ENCODE assay signal across 8 cellular contexts in the genomic region with DNA sequence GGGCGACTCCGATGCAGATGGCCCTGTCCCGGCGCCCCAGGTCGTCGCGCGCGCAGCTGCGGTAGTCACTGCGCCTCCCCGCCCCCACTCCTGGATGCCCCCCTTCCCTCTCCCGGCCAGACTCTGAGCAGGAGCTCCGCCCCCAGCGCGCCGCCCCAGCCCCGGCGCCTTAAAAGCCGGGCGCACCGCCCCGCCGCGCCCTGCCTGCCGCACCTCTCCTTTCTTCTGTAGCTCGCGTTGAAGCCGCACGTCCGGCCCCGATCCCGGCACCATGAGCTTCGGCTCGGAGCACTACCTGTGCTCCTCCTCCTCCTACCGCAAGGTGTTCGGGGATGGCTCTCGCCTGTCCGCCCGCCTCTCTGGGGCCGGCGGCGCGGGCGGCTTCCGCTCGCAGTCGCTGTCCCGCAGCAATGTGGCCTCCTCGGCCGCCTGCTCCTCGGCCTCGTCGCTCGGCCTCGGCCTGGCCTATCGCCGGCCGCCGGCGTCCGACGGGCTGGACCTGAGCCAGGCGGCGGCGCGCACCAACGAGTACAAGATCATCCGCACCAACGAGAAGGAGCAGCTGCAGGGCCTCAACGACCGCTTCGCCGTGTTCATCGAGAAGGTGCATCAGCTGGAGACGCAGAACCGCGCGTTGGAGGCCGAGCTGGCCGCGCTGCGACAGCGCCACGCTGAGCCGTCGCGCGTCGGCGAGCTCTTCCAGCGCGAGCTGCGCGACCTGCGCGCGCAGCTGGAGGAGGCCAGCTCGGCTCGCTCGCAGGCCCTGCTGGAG. TPM values are rescaled to one million over a fixed set of nuclear protein-coding genes. Genes with fewer than 3 reads are reported as not detected.
A peak's percentile ranks its signal among the peaks of the same experiment; 100 is the strongest.
DNase-seq lines count a peak whose midpoint lies in the region; ATAC-seq and TF ChIP-seq lines count a peak whose summit lies in the region.

Gene INA (plus strand): TSS at position 198 of the 772 bp plus-strand sequence. CDS start 74 bp downstream, at position 272.

- no peak within 1 kb of the TSS for H2BK12ac ChIP-seq in trophoblast cell (ENCODE audit: low read length)

- no peaks in the 10 kb centered on the region for H3F3A ChIP-seq in MM.1S (ENCODE audit: insufficient read depth, low read length)

- DNase-seq in EH (ENCODE audit: low read depth) (peak; percentile 69), MM.1S (peak; percentile 56), activated B cell treated with CpG ODN at 0.5 μM for 24 hours (peak; percentile 15), esophagus squamous epithelium (lab: John Stamatoyannopoulos, UW) (no peak), trophoblast cell (peak; percentile 23 to 66), NOMO-1 (lab: John Stamatoyannopoulos, UW; ENCODE audit: unreplicated experiment in 2 of 2) (no peak), ureter (ENCODE audit: low spot score) (no peak)

- H3K9me3 ChIP-seq in MM.1S (replicated peaks; ENCODE audit: insufficient read depth, low read length) (no peaks in the 10 kb centered on the region), esophagus squamous epithelium (no peaks in the 10 kb centered on the region), trophoblast cell (ENCODE audit: insufficient read depth, low read depth, low read length) (peaks cover 9% of the 10 kb centered on the region)

- peak within 1 kb of the TSS; percentile 68 for H3K4me2 ChIP-seq in MM.1S (ENCODE audit: low read depth, low read length)
- peak within 1 kb of the TSS; percentile 74 for H3K4me2 ChIP-seq in trophoblast cell (ENCODE audit: low read length)

- H3K4me3 ChIP-seq in MM.1S (ENCODE audit: low read length) (peak within 1 kb of the TSS; percentile 34; the same call in 1 of the 2 replicates), esophagus squamous epithelium (peak within 1 kb of the TSS; percentile 7 to 51 (median 24)), trophoblast cell (ENCODE audit: low read depth, low read length) (peak within 1 kb of the TSS; percentile 33)

- H2AK5ac ChIP-seq in trophoblast cell (ENCODE audit: low read length), result no peak within 1 kb of the TSS

- CTCF ChIA-PET in activated B cell treated with CpG ODN at 0.5 μM for 24 hours (lab: Charles Lee), result interaction anchor here (1.4 kb wide), 1 partner anchor 13 kb away, joined by 4 read pairs; no protein-coding TSS in a partner anchor

- H4K20me1 ChIP-seq in MM.1S (ENCODE audit: insufficient read depth, low read length), result no peaks in the 10 kb centered on the region

- no peaks in the 10 kb centered on the region for H3K4me1 ChIP-seq in MM.1S (ENCODE audit: low read length)
- peaks cover 13 to 37% (median 16%) of the 10 kb centered on the region in 3 donors for H3K4me1 ChIP-seq in esophagus squamous epithelium
- peaks cover 9 to 24% of the 10 kb centered on the region in 2 experiments for H3K4me1 ChIP-seq in trophoblast cell (ENCODE audit: control insufficient read depth in 1 of 2, insufficient read depth in 2 of 2, low read length in 2 of 2)

- H4K8ac ChIP-seq in trophoblast cell (ENCODE audit: low read depth, low read length), result no peak within 1 kb of the TSS

- no peaks in the 10 kb centered on the region for H3K79me1 ChIP-seq in trophoblast cell (ENCODE audit: low read length)

- no peak within 1 kb of the TSS for H4K91ac ChIP-seq in trophoblast cell (ENCODE audit: low read depth, low read length)

- H3K4me1 Mint-ChIP-seq in activated B cell treated with CpG ODN at 0.5 μM for 24 hours, result peaks cover 8% of the 10 kb centered on the region

- H2BK120ac ChIP-seq in trophoblast cell (ENCODE audit: insufficient read depth, low read length, poor library complexity), result no peak within 1 kb of the TSS

- H4K12ac ChIP-seq in trophoblast cell (ENCODE audit: low read depth, low read length), result no peak within 1 kb of the TSS

- intact Hi-C loops in activated B cell treated with CpG ODN at 0.5 μM for 24 hours (cut with micrococcal nuclease) (no loop called here), esophagus squamous epithelium (cut with DNase I) (no loop called here)

- no peaks in the 10 kb centered on the region for H3K36me3 Mint-ChIP-seq in activated B cell treated with CpG ODN at 0.5 μM for 24 hours (ENCODE audit: low read depth)

- H3K27ac ChIP-seq in MM.1S (ENCODE audit: low read length), result no peak within 1 kb of the TSS
- H3K27ac ChIP-seq in esophagus squamous epithelium, result no peak within 1 kb of the TSS
- H3K27ac ChIP-seq in trophoblast cell (ENCODE audit: low read depth, low read length), result no peak within 1 kb of the TSS

- no peak for TF ChIP-seq CTCF in MM.1S (IDR thresholded peaks at IDR 0.05; ENCODE audit: low read length)
- TF ChIP-seq CTCF in activated B cell treated with CpG ODN at 0.5 μM for 24 hours (IDR thresholded peaks at IDR 0.05), result no peak
- no peak for TF ChIP-seq CTCF in esophagus squamous epithelium (IDR thresholded peaks at IDR 0.05)

- ATAC-seq in activated B cell treated with CpG ODN at 0.5 μM for 24 hours (ENCODE audit: low read depth) (peak; percentile 57), HG03196 (IDR thresholded peaks at IDR 0.05; ENCODE audit: unreplicated experiment) (no peak)

- no peak within 1 kb of the TSS for H3K14ac ChIP-seq in trophoblast cell (ENCODE audit: low read length)

- H3K9ac ChIP-seq in MM.1S (ENCODE audit: low read length) (no peak within 1 kb of the TSS), trophoblast cell (ENCODE audit: low read length) (no peak within 1 kb of the TSS)

- H3K27ac Mint-ChIP-seq in activated B cell treated with CpG ODN at 0.5 μM for 24 hours, result no peak within 1 kb of the TSS

- no peaks in the 10 kb centered on the region for H3K9me2 ChIP-seq in MM.1S (replicated peaks; ENCODE audit: insufficient read depth, low read length)

- H3K18ac ChIP-seq in trophoblast cell (ENCODE audit: low read length), result no peak within 1 kb of the TSS

- no peak within 1 kb of the TSS for H2BK5ac ChIP-seq in trophoblast cell (ENCODE audit: low read depth, low read length, poor library complexity)

- POLR2A ChIA-PET in activated B cell treated with CpG ODN at 0.5 μM for 24 hours (lab: Charles Lee), result no interaction called here

- H3K4ac ChIP-seq in trophoblast cell (ENCODE audit: low read depth, low read length), result no peak within 1 kb of the TSS

- H3K36me3 ChIP-seq in MM.1S (replicated peaks; ENCODE audit: insufficient read depth, low read length), result no peaks in the 10 kb centered on the region
- H3K36me3 ChIP-seq in esophagus squamous epithelium, result no peaks in the 10 kb centered on the region
- H3K36me3 ChIP-seq in trophoblast cell (ENCODE audit: control insufficient read depth in 1 of 2, insufficient read depth in 2 of 2, low read length in 2 of 2), result no peaks in the 10 kb centered on the region

- TF ChIP-seq POLR2A in esophagus squamous epithelium (IDR thresholded peaks at IDR 0.05), result no peak

- H3K23ac ChIP-seq in trophoblast cell (ENCODE audit: low read length), result no peak within 1 kb of the TSS

- 0% methylated on average over 14 of the region's 101 CpGs; no CpG with 5 or more reads in 1 of the 2 donors for WGBS in esophagus squamous epithelium, 2 donors
- whole genome bisulfite sequencing in trophoblast cell (ENCODE audit: extremely low coverage, insufficient coverage, insufficient read length), result no CpG with 5 or more reads among the region's 101 CpGs

- H3K79me2 ChIP-seq in MM.1S (ENCODE audit: low read length) (no peaks in the 10 kb centered on the region), trophoblast cell (ENCODE audit: control insufficient read depth, insufficient read depth, low read length, poor library complexity) (no peaks in the 10 kb centered on the region)

- H2AFZ ChIP-seq in MM.1S (ENCODE audit: low read length) (0 out of 2 replicates have a peak within 1 kb of the TSS, but pooled peaks have one; percentile 45), trophoblast cell (ENCODE audit: insufficient read depth, low read length, poor library complexity) (no peak within 1 kb of the TSS)

- peaks cover 62% of the 10 kb centered on the region for H3K27me3 Mint-ChIP-seq in activated B cell treated with CpG ODN at 0.5 μM for 24 hours

- H3K27me3 ChIP-seq in MM.1S (replicated peaks; ENCODE audit: insufficient read depth, low read length), result no peaks in the 10 kb centered on the region; the same call in 1 of the 2 replicates
- peaks cover 15 to 79% (median 19%) of the 10 kb centered on the region in 4 donors for H3K27me3 ChIP-seq in esophagus squamous epithelium
- H3K27me3 ChIP-seq in trophoblast cell (ENCODE audit: insufficient read depth, low read length), result peaks cover 30% of the 10 kb centered on the region

- peak within 1 kb of the TSS; percentile 52 for H3K4me3 Mint-ChIP-seq in activated B cell treated with CpG ODN at 0.5 μM for 24 hours

- no peaks in the 10 kb centered on the region for H3K9me3 Mint-ChIP-seq in activated B cell treated with CpG ODN at 0.5 μM for 24 hours

RNA-seq across cellular contexts. Expression of gene INA, which starts in this region (rescaled TPM):
- total RNA-seq in activated B cell treated with CpG ODN at 0.5 μM for 24 hours, result not detected in 2 replicates
- total RNA-seq in esophagus squamous epithelium, result 1 to 10 TPM in 3 of 4 donors, under 1 TPM in 1; 0.38 to 2.5 (median 1.4) TPM
- polyA plus RNA-seq in trophoblast cell (2013), result 3.1 and 3.4 TPM in 2 replicates
- total RNA-seq in ureter, result 2.0 TPM

Comparison
In these comparisons a context has a peak if more than half of its experiments do, and no peak if none do; other contexts are left out.
1. Peak in DNase-seq and ATAC-seq in activated B cell treated with CpG ODN at 0.5 μM for 24 hours; RNA of the gene not detected or under 1 TPM.
2. DNase-seq: peak in EH (single experiment), MM.1S (single experiment) and trophoblast cell (2 of 2); none in esophagus squamous epithelium (single experiment), NOMO-1 (0 of 2) and ureter (single experiment).
3. Peak in every context shown above with its lines, with median percentiles within 50 percentile points of each other: H3K4me3 ChIP-seq.